1 cellular context compared by ENCODE assay signal in genomic region chr16:24773771-24774427, GRCh38.
A peak's percentile ranks its signal among the peaks of the same experiment; 100 is the strongest.
TF ChIP-seq lines count a peak whose summit lies in the region.

No MANE protein-coding gene starts in this region.

TF ChIP-seq in K562, 482 proteins besides CTCF, POLR2A, EP300 and RAD21:
- TF ChIP-seq ZNF354B (CRISPR knock-in tag; IDR thresholded peaks at IDR 0.05) = peak; percentile 69
- TF ChIP-seq MBD2 (IDR thresholded peaks at IDR 0.05; ENCODE audit: borderline replicate concordance, low read depth) = no peak
- TF ChIP-seq ZNF77 (CRISPR knock-in tag; IDR thresholded peaks at IDR 0.05) = no peak
- TF ChIP-seq, protein P1, sequence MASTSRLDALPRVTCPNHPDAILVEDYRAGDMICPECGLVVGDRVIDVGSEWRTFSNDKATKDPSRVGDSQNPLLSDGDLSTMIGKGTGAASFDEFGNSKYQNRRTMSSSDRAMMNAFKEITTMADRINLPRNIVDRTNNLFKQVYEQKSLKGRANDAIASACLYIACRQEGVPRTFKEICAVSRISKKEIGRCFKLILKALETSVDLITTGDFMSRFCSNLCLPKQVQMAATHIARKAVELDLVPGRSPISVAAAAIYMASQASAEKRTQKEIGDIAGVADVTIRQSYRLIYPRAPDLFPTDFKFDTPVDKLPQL (IDR thresholded peaks at IDR 0.05; ENCODE audit: extremely low read depth, insufficient read length) = no peak
- TF ChIP-seq ZNF507 (tag; conservative IDR thresholded peaks at IDR 0.05) = peak; percentile 94
TF ChIP-seq in K562: peak in this region for 2.
